Comparison of ENCODE assay signal across 24 cellular contexts in the genomic region with DNA sequence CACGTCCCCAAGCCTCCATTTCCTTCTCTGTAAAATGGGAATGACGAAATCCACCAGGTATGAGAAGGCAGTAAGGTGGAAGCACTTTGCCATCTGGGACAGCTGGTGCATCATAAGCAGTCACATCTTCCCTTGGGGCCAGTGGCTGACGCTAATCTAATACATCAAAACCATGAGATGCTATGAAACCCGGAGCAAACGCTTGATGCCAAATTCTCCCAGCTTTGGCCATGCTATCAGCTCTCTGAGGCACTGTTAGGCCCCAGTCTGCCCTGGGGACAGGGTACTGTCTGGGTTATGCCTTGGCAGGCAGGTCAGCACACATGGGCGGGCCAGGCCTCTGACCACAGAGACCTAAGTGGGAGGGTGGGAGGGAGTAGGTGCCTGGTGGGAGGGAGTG.
DNase-seq lines count a peak whose midpoint lies in the region; ATAC-seq, FAIRE-seq and TF ChIP-seq lines count a peak whose summit lies in the region.
"Had no signal": no experiment of that assay in that cellular context is flagged by ENCODE, and none has a peak within 500 bp of the region (broad histone marks: within the 10 kb centered on the region; RNA-seq: fewer than 3 reads in every experiment).

No MANE protein-coding gene starts in this region.

- CTCF ChIA-PET in activated CD8-positive, alpha-beta memory T cell treated with anti-CD3 and anti-CD28 coated beads, Interleukin-2, amount 10 ng/mL, durations not matched to agents 7 days and 5 days (lab: Charles Lee) = no interaction called here

- no peaks in the 10 kb centered on the region for H3K27me3 Mint-ChIP-seq in activated CD8-positive, alpha-beta memory T cell treated with anti-CD3 and anti-CD28 coated beads, Interleukin-2, amount 10 ng/mL, durations not matched to agents 7 days and 5 days
- H3K27me3 Mint-ChIP-seq: CD4-positive, alpha-beta memory T cell had no signal

- no peaks in the 10 kb centered on the region for H3K9me3 ChIP-seq in vagina

- peaks cover 3% of the 10 kb centered on the region for H3K36me3 Mint-ChIP-seq in activated CD8-positive, alpha-beta memory T cell treated with anti-CD3 and anti-CD28 coated beads, Interleukin-2, amount 10 ng/mL, durations not matched to agents 7 days and 5 days
- H3K36me3 Mint-ChIP-seq: CD14-positive monocyte had no signal

- H3K27ac Mint-ChIP-seq in activated CD8-positive, alpha-beta memory T cell treated with anti-CD3 and anti-CD28 coated beads, Interleukin-2, amount 10 ng/mL, durations not matched to agents 7 days and 5 days = no peak overlapping the region
- H3K27ac Mint-ChIP-seq: CD14-positive monocyte, HFFc6 had no signal

- FAIRE-seq in bronchial epithelial cell (lab: Jason Lieb, UNC) = peak; percentile 23
- FAIRE-seq: A204.1, GM12892, GM18507, HTR-8/SVneo had no signal

- no peaks in the 10 kb centered on the region for H3K4me1 ChIP-seq in vagina
- H3K4me1 ChIP-seq: BLaER1 had no signal

- H3K36me3 ChIP-seq in bronchial epithelial cell (ENCODE audit: control insufficient read depth, insufficient read depth, low read length) (no peaks in the 10 kb centered on the region), vagina (no peaks in the 10 kb centered on the region)
- H3K36me3 ChIP-seq: BLaER1 had no signal

- H3K27me3 ChIP-seq in bronchial epithelial cell (ENCODE audit: control insufficient read depth, insufficient read depth, low read length) = no peaks in the 10 kb centered on the region
- H3K27me3 ChIP-seq in vagina = no peaks in the 10 kb centered on the region
- H3K27me3 ChIP-seq: BLaER1 had no signal

- TF ChIP-seq POLR2A in vagina (IDR thresholded peaks at IDR 0.05) = no peak

- no peak for TF ChIP-seq CTCF in bronchial epithelial cell (IDR thresholded peaks at IDR 0.05; ENCODE audit: insufficient read depth, low read length, severe bottlenecking)
- TF ChIP-seq CTCF in vagina (IDR thresholded peaks at IDR 0.05) = no peak

- intact Hi-C loops in vagina (cut with DNase I) = no loop called here

- H3K4me3 ChIP-seq in bronchial epithelial cell (ENCODE audit: low read depth, low read length) (no peak overlapping the region), vagina (no peak overlapping the region)
- H3K4me3 ChIP-seq: BLaER1 had no signal

- no peak for ATAC-seq in activated CD8-positive, alpha-beta memory T cell treated with anti-CD3 and anti-CD28 coated beads, Interleukin-2, amount 10 ng/mL, durations not matched to agents 7 days and 5 days
- ATAC-seq: HCT116 had no signal

- no peaks in the 10 kb centered on the region for H3K4me1 Mint-ChIP-seq in activated CD8-positive, alpha-beta memory T cell treated with anti-CD3 and anti-CD28 coated beads, Interleukin-2, amount 10 ng/mL, durations not matched to agents 7 days and 5 days
- H3K4me1 Mint-ChIP-seq: CD14-positive monocyte had no signal

- peak; percentile 19 for DNase-seq in activated CD8-positive, alpha-beta memory T cell treated with anti-CD3 and anti-CD28 coated beads for 24 hours
- DNase-seq in activated CD8-positive, alpha-beta memory T cell treated with anti-CD3 and anti-CD28 coated beads, Interleukin-2, amount 10 ng/mL, durations not matched to agents 7 days and 5 days = no peak
- DNase-seq in bronchial epithelial cell (ENCODE audit: low read depth) (no peak), mucosa of gallbladder (ENCODE audit: low spot score) (peak; percentile 3), vagina (ENCODE audit: extremely low spot score in 2 of 2) (peak; percentile 65 to 87), NAMALWA (ENCODE audit: low spot score) (no peak), globus pallidus (ENCODE audit: low spot score) (no peak)
- DNase-seq: ACHN; AML-193; CD4-positive, alpha-beta memory T cell; DMS153; DMS79; GDM1; GOT3; H7; HFFc6; IMR-90 had no signal

- no peak overlapping the region for H3K4me3 Mint-ChIP-seq in activated CD8-positive, alpha-beta memory T cell treated with anti-CD3 and anti-CD28 coated beads, Interleukin-2, amount 10 ng/mL, durations not matched to agents 7 days and 5 days
- H3K4me3 Mint-ChIP-seq: CD14-positive monocyte; CD4-positive, alpha-beta memory T cell; HFFc6 had no signal

- no peak overlapping the region for H3K27ac ChIP-seq in vagina
- H3K27ac ChIP-seq: BLaER1 had no signal

- H3K9me3 Mint-ChIP-seq in activated CD8-positive, alpha-beta memory T cell treated with anti-CD3 and anti-CD28 coated beads, Interleukin-2, amount 10 ng/mL, durations not matched to agents 7 days and 5 days (ENCODE audit: low read depth) = peaks cover 16% of the 10 kb centered on the region

Comparison
In these comparisons a context has a peak if more than half of its experiments do, and no peak if none do; other contexts are left out.
1. DNase-seq: peak in activated CD8-positive, alpha-beta memory T cell treated with anti-CD3 and anti-CD28 coated beads for 24 hours (single experiment), mucosa of gallbladder (single experiment) and vagina (2 of 2); none in activated CD8-positive, alpha-beta memory T cell treated with anti-CD3 and anti-CD28 coated beads, Interleukin-2, amount 10 ng/mL, durations not matched to agents 7 days and 5 days (single experiment), bronchial epithelial cell (single experiment), NAMALWA (single experiment) and globus pallidus (single experiment).